1 cellular context compared by ENCODE assay signal in the genomic region with DNA sequence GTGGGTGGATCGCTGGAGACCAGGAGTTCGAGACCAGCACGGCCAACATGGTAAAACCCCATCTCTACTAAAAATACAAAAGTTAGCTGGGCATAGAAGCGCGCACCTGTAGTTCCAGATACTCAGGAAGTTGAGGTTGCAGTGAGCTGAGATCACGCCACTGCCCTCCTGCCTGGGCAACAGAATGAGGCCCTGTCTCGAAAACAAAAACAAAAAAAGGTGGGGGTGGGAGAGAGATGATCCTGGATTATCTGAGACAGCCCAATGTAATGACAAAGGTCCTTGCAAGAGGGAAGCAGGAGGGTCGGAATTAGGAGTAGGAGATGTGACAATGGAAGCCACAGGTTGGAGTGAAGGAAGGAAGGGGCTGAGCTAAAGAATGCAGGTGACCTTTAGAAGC.
TF ChIP-seq lines count a peak whose summit lies in the region.

No MANE protein-coding gene starts in this region.

TF ChIP-seq in HepG2, 621 proteins besides CTCF, POLR2A, EP300 and RAD21 (continued from another document):
- TF ChIP-seq, protein P1, sequence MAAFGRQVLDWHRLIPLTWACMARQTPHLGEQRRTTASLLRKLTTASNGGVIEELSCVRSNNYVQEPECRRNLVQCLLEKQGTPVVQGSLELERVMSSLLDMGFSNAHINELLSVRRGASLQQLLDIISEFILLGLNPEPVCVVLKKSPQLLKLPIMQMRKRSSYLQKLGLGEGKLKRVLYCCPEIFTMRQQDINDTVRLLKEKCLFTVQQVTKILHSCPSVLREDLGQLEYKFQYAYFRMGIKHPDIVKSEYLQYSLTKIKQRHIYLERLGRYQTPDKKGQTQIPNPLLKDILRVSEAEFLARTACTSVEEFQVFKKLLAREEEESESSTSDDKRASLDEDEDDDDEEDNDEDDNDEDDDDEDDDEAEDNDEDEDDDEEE (CRISPR knock-in tag; IDR thresholded peaks at IDR 0.05) = no peak
- TF ChIP-seq, protein P2, sequence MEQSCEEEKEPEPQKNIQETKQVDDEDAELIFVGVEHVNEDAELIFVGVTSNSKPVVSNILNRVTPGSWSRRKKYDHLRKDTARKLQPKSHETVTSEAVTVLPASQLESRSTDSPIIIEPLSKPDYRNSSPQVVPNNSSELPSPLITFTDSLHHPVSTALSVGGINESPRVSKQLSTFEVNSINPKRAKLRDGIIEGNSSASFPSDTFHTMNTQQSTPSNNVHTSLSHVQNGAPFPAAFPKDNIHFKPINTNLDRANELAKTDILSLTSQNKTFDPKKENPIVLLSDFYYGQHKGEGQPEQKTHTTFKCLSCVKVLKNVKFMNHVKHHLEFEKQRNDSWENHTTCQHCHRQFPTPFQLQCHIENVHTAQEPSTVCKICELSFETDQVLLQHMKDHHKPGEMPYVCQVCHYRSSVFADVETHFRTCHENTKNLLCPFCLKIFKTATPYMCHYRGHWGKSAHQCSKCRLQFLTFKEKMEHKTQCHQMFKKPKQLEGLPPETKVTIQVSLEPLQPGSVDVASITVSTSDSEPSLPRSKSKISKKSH (CRISPR knock-in tag; IDR thresholded peaks at IDR 0.05; ENCODE audit: borderline replicate concordance) = no peak
- TF ChIP-seq, protein P3, sequence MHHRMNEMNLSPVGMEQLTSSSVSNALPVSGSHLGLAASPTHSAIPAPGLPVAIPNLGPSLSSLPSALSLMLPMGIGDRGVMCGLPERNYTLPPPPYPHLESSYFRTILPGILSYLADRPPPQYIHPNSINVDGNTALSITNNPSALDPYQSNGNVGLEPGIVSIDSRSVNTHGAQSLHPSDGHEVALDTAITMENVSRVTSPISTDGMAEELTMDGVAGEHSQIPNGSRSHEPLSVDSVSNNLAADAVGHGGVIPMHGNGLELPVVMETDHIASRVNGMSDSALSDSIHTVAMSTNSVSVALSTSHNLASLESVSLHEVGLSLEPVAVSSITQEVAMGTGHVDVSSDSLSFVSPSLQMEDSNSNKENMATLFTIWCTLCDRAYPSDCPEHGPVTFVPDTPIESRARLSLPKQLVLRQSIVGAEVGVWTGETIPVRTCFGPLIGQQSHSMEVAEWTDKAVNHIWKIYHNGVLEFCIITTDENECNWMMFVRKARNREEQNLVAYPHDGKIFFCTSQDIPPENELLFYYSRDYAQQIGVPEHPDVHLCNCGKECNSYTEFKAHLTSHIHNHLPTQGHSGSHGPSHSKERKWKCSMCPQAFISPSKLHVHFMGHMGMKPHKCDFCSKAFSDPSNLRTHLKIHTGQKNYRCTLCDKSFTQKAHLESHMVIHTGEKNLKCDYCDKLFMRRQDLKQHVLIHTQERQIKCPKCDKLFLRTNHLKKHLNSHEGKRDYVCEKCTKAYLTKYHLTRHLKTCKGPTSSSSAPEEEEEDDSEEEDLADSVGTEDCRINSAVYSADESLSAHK (CRISPR knock-in tag; IDR thresholded peaks at IDR 0.05; ENCODE audit: borderline replicate concordance) = no peak
- TF ChIP-seq, protein P4, sequence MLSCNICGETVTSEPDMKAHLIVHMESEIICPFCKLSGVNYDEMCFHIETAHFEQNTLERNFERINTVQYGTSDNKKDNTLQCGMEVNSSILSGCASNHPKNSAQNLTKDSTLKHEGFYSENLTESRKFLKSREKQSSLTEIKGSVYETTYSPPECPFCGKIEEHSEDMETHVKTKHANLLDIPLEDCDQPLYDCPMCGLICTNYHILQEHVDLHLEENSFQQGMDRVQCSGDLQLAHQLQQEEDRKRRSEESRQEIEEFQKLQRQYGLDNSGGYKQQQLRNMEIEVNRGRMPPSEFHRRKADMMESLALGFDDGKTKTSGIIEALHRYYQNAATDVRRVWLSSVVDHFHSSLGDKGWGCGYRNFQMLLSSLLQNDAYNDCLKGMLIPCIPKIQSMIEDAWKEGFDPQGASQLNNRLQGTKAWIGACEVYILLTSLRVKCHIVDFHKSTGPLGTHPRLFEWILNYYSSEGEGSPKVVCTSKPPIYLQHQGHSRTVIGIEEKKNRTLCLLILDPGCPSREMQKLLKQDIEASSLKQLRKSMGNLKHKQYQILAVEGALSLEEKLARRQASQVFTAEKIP (CRISPR knock-in tag; IDR thresholded peaks at IDR 0.05; ENCODE audit: borderline replicate concordance) = no peak
- no peak for TF ChIP-seq GZF1 (CRISPR knock-in tag; IDR thresholded peaks at IDR 0.05)
- no peak for TF ChIP-seq MYNN (CRISPR knock-in tag; IDR thresholded peaks at IDR 0.05; ENCODE audit: low read depth)
- TF ChIP-seq KLF12 (CRISPR knock-in tag; IDR thresholded peaks at IDR 0.05; ENCODE audit: borderline replicate concordance) = no peak
- TF ChIP-seq, protein P5, sequence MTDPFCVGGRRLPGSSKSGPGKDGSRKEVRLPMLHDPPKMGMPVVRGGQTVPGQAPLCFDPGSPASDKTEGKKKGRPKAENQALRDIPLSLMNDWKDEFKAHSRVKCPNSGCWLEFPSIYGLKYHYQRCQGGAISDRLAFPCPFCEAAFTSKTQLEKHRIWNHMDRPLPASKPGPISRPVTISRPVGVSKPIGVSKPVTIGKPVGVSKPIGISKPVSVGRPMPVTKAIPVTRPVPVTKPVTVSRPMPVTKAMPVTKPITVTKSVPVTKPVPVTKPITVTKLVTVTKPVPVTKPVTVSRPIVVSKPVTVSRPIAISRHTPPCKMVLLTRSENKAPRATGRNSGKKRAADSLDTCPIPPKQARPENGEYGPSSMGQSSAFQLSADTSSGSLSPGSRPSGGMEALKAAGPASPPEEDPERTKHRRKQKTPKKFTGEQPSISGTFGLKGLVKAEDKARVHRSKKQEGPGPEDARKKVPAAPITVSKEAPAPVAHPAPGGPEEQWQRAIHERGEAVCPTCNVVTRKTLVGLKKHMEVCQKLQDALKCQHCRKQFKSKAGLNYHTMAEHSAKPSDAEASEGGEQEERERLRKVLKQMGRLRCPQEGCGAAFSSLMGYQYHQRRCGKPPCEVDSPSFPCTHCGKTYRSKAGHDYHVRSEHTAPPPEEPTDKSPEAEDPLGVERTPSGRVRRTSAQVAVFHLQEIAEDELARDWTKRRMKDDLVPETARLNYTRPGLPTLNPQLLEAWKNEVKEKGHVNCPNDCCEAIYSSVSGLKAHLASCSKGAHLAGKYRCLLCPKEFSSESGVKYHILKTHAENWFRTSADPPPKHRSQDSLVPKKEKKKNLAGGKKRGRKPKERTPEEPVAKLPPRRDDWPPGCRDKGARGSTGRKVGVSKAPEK (CRISPR knock-in tag; IDR thresholded peaks at IDR 0.05; ENCODE audit: borderline replicate concordance) = no peak
- TF ChIP-seq ZNF431 (CRISPR knock-in tag; IDR thresholded peaks at IDR 0.05; ENCODE audit: borderline replicate concordance, low read depth) = no peak
- TF ChIP-seq TAF1 (CRISPR knock-in tag; IDR thresholded peaks at IDR 0.05) = no peak
TF ChIP-seq in HepG2: peak in this region for 0.
